Comparison of ENCODE assay signal across 29 cellular contexts in genomic region chr2:16129716-16130540, GRCh38.
"Had no signal": no experiment of that assay in that cellular context is flagged by ENCODE, and none has a peak within 500 bp of the region (broad histone marks: within the 10 kb centered on the region; RNA-seq: fewer than 3 reads in every experiment).

No MANE protein-coding gene starts in this region.

- H3K4me1 Mint-ChIP-seq: activated B cell treated with CpG ODN at 0.5 μM for 24 hours; activated CD4-positive, alpha-beta memory T cell treated with anti-CD3 and anti-CD28 coated beads, Interleukin-2, amount 10 ng/mL, durations not matched to agents 7 days and 5 days; activated T-helper 17 cell treated with anti-CD3 and anti-CD28 coated beads, Interleukin-2, amount 50 U/mL, for 72 hours; central memory CD8-positive, alpha-beta T cell; T-helper 17 cell had no signal

- H3K36me3 ChIP-seq: brain microvascular endothelial cell, gastroesophageal sphincter, heart right ventricle, WERI-Rb-1 had no signal

- ATAC-seq: activated CD4-positive, CD25-positive, alpha-beta regulatory T cell treated with anti-CD3 and anti-CD28 coated beads, Interleukin-2, amount 50 U/mL, for 24 hours; activated T-cell treated with anti-CD3 and anti-CD28 coated beads, Interleukin-2, amount 50 U/mL, for 4 hours; activated T-helper 17 cell treated with anti-CD3 and anti-CD28 coated beads, Interleukin-2, amount 50 U/mL, for 72 hours; esophagus mucosa; foreskin keratinocyte; gastroesophageal sphincter; heart right ventricle; T-helper 17 cell had no signal

- H3K36me3 Mint-ChIP-seq: activated naive CD8-positive, alpha-beta T cell had no signal

- H3K27me3 Mint-ChIP-seq: activated B cell treated with CpG ODN at 0.5 μM for 24 hours; activated CD4-positive, alpha-beta memory T cell treated with anti-CD3 and anti-CD28 coated beads, Interleukin-2, amount 10 ng/mL, durations not matched to agents 7 days and 5 days; activated naive CD8-positive, alpha-beta T cell; activated T-helper 17 cell treated with anti-CD3 and anti-CD28 coated beads, Interleukin-2, amount 50 U/mL, for 72 hours; central memory CD8-positive, alpha-beta T cell; T-helper 17 cell had no signal

- H3K27me3 ChIP-seq: brain microvascular endothelial cell, foreskin keratinocyte, gastroesophageal sphincter had no signal

- H3K4me3 Mint-ChIP-seq: activated B cell treated with CpG ODN at 0.5 μM for 24 hours; activated CD4-positive, alpha-beta memory T cell treated with anti-CD3 and anti-CD28 coated beads, Interleukin-2, amount 10 ng/mL, durations not matched to agents 7 days and 5 days; activated naive CD8-positive, alpha-beta T cell; activated T-cell treated with anti-CD3 and anti-CD28 coated beads, Interleukin-2, amount 50 U/mL, for 4 hours; activated T-helper 17 cell treated with anti-CD3 and anti-CD28 coated beads, Interleukin-2, amount 50 U/mL, for 72 hours; central memory CD8-positive, alpha-beta T cell; T-helper 17 cell; T-helper 2 cell treated with Interferon-gamma antibody and Interleukin-4, amounts not matched to agents 5 μg/mL and 100 μg/mL, for 36 hours had no signal

- H3K27ac ChIP-seq: brain microvascular endothelial cell, foreskin keratinocyte, gastroesophageal sphincter, heart right ventricle, WERI-Rb-1 had no signal

- DNase-seq: activated B cell treated with CpG ODN at 0.5 μM for 24 hours; activated CD4-positive, alpha-beta memory T cell treated with anti-CD3 and anti-CD28 coated beads, Interleukin-2, amount 10 ng/mL, durations not matched to agents 7 days and 5 days; activated CD4-positive, alpha-beta T cell treated with anti-CD3 and anti-CD28 coated beads for 48 hours; activated CD4-positive, alpha-beta T cell treated with anti-CD3 and anti-CD28 coated beads, Interleukin-2, amount 50 U/mL, for 4 hours; activated CD8-positive, alpha-beta memory T cell treated with anti-CD3 and anti-CD28 coated beads for 24 hours; activated effector memory CD4-positive, alpha-beta T cell treated with Interleukin-2 at 50 U/mL for 16 hours; activated gamma-delta T cell treated with Interleukin-2 at 50 U/mL for 16 hours; activated naive CD4-positive, alpha-beta T cell treated with anti-CD3 and anti-CD28 coated beads, Interleukin-2, amount 50 U/mL, for 16 hours; activated naive CD4-positive, alpha-beta T cell treated with Interleukin-2 at 50 U/mL for 16 hours; activated T-cell treated with anti-CD3 and anti-CD28 coated beads, Interleukin-2, amount 50 U/mL, for 4 hours; amniotic stem cell; anterior cingulate cortex; brain microvascular endothelial cell; cortex of kidney; dermis blood vessel endothelial cell; effector CD8-positive, alpha-beta T cell; foreskin keratinocyte; heart right ventricle; T-helper 1 cell; T-helper 17 cell; T1000; WERI-Rb-1 had no signal

- H3K4me1 ChIP-seq: foreskin keratinocyte, gastroesophageal sphincter, heart right ventricle had no signal

- H3K27ac Mint-ChIP-seq: activated B cell treated with CpG ODN at 0.5 μM for 24 hours; activated CD4-positive, alpha-beta memory T cell treated with anti-CD3 and anti-CD28 coated beads, Interleukin-2, amount 10 ng/mL, durations not matched to agents 7 days and 5 days; activated naive CD8-positive, alpha-beta T cell; activated T-helper 17 cell treated with anti-CD3 and anti-CD28 coated beads, Interleukin-2, amount 50 U/mL, for 72 hours; T-helper 17 cell; T-helper 2 cell treated with Interferon-gamma antibody and Interleukin-4, amounts not matched to agents 5 μg/mL and 100 μg/mL, for 36 hours had no signal

- H3K9me3 Mint-ChIP-seq: activated B cell treated with CpG ODN at 0.5 μM for 24 hours; activated CD4-positive, alpha-beta memory T cell treated with anti-CD3 and anti-CD28 coated beads, Interleukin-2, amount 10 ng/mL, durations not matched to agents 7 days and 5 days; activated T-cell treated with anti-CD3 and anti-CD28 coated beads, Interleukin-2, amount 50 U/mL, for 4 hours; T-helper 2 cell treated with Interferon-gamma antibody and Interleukin-4, amounts not matched to agents 5 μg/mL and 100 μg/mL, for 36 hours had no signal

- H3K4me3 ChIP-seq: gastroesophageal sphincter, heart right ventricle had no signal

- H3K9me3 ChIP-seq: gastroesophageal sphincter, heart right ventricle had no signal
